Comparison of ENCODE assay signal across 20 cellular contexts in the genomic region with DNA sequence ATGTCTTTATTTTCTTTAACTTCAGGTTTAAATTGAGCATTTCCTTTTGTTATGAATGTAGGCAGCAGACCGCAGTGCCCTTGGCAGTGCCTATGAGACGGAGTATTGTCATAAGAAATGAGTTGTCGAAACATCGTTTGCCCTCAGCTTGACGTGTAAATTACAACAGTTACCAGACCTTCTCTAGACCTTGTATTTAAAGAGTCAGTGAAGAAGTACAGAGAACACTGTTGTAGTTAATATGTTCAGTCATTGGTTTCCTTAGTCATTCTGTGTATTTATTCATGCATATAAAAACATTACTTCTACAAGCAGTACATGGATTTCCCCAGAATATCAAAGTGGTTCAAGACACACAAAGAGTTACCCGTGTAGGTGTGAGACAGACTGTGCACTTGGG. TPM values are rescaled to one million over a fixed set of nuclear protein-coding genes. Genes with fewer than 3 reads are reported as not detected.
A peak's percentile ranks its signal among the peaks of the same experiment; 100 is the strongest.
DNase-seq lines count a peak whose midpoint lies in the region; ATAC-seq lines count a peak whose summit lies in the region.
"Had no signal": no experiment of that assay in that cellular context is flagged by ENCODE, and none has a peak within 500 bp of the region (broad histone marks: within the 10 kb centered on the region; RNA-seq: fewer than 3 reads in every experiment).

No MANE protein-coding gene starts in this region.

- no peak overlapping the region for H3K4me3 Mint-ChIP-seq in activated T-cell treated with anti-CD3 and anti-CD28 coated beads, Interleukin-2, amount 50 U/mL, for 72 hours
- H3K4me3 Mint-ChIP-seq in activated T-cell treated with anti-CD3 and anti-CD28 coated beads, Interleukin-2, amount 50 U/mL, for 4 hours, result no peak overlapping the region
- H3K4me3 Mint-ChIP-seq in activated T-helper 17 cell treated with anti-CD3 and anti-CD28 coated beads, Interleukin-2, amount 50 U/mL, for 72 hours, result no peak overlapping the region
- H3K4me3 Mint-ChIP-seq in stimulated activated naive CD8-positive, alpha-beta T cell treated with anti-CD3 and anti-CD28 coated beads, Interleukin-15, Interleukin-2, amounts not matched to agents 100 ng/mL and 50 ng/mL, for 24 hours, result no peak overlapping the region
- H3K4me3 Mint-ChIP-seq: CD4-positive, CD25-positive, alpha-beta regulatory T cell; nephron; T-cell had no signal

- H3K27me3 Mint-ChIP-seq in activated T-cell treated with anti-CD3 and anti-CD28 coated beads, Interleukin-2, amount 50 U/mL, for 72 hours (ENCODE audit: low read depth), result no peaks in the 10 kb centered on the region
- H3K27me3 Mint-ChIP-seq in activated T-cell treated with anti-CD3 and anti-CD28 coated beads, Interleukin-2, amount 50 U/mL, for 4 hours (ENCODE audit: low read depth), result no peaks in the 10 kb centered on the region
- no peaks in the 10 kb centered on the region for H3K27me3 Mint-ChIP-seq in activated T-helper 17 cell treated with anti-CD3 and anti-CD28 coated beads, Interleukin-2, amount 50 U/mL, for 72 hours
- no peaks in the 10 kb centered on the region for H3K27me3 Mint-ChIP-seq in stimulated activated naive CD8-positive, alpha-beta T cell treated with anti-CD3 and anti-CD28 coated beads, Interleukin-15, Interleukin-2, amounts not matched to agents 100 ng/mL and 50 ng/mL, for 24 hours
- H3K27me3 Mint-ChIP-seq: CD4-positive, CD25-positive, alpha-beta regulatory T cell; progenitor cell of endocrine pancreas; T-cell had no signal

- intact Hi-C loops in Right ventricle myocardium inferior (cut with DNase I), result no loop called here

- no peak for DNase-seq in activated T-cell treated with anti-CD3 and anti-CD28 coated beads, Interleukin-2, amount 50 U/mL, for 72 hours
- DNase-seq in activated T-cell treated with anti-CD3 and anti-CD28 coated beads, Interleukin-2, amount 50 U/mL, for 4 hours, result no peak
- DNase-seq in Right ventricle myocardium inferior (ENCODE audit: missing footprints) (no peak), NAMALWA (ENCODE audit: low spot score) (no peak)
- DNase-seq: amygdala; CD4-positive, CD25-positive, alpha-beta regulatory T cell; DMS79; glutamatergic neuron; NCI-H1694 treated with DMSO at 0.1 percent for 48 hours; Right ventricle myocardium superior; stimulated activated CD4-positive, alpha-beta T cell treated with anti-CD3 and anti-CD28 coated beads, Interleukin-4, amount 100 ng/mL, for 24 hours; T-cell; tibial artery had no signal

- ATAC-seq in activated T-cell treated with anti-CD3 and anti-CD28 coated beads, Interleukin-2, amount 50 U/mL, for 72 hours (replicated peaks in 1 of 2), result peak; percentile 43 to 69
- no peak for ATAC-seq in activated T-cell treated with anti-CD3 and anti-CD28 coated beads, Interleukin-2, amount 50 U/mL, for 4 hours
- ATAC-seq in HG02759 (IDR thresholded peaks at IDR 0.05; ENCODE audit: unreplicated experiment) (peak; percentile 59), HG02970 (IDR thresholded peaks at IDR 0.05; ENCODE audit: low FRiP score, unreplicated experiment) (no peak), Right ventricle myocardium inferior (no peak)
- peak; percentile 69 for ATAC-seq in activated T-helper 17 cell treated with anti-CD3 and anti-CD28 coated beads, Interleukin-2, amount 50 U/mL, for 72 hours (replicated peaks)
- ATAC-seq: T-cell had no signal

- peaks cover 16% of the 10 kb centered on the region for H3K4me1 Mint-ChIP-seq in activated T-cell treated with anti-CD3 and anti-CD28 coated beads, Interleukin-2, amount 50 U/mL, for 72 hours (ENCODE audit: low read depth)
- H3K4me1 Mint-ChIP-seq in activated T-cell treated with anti-CD3 and anti-CD28 coated beads, Interleukin-2, amount 50 U/mL, for 4 hours (ENCODE audit: low read depth), result peaks cover 15% of the 10 kb centered on the region
- H3K4me1 Mint-ChIP-seq in activated T-helper 17 cell treated with anti-CD3 and anti-CD28 coated beads, Interleukin-2, amount 50 U/mL, for 72 hours, result peaks cover 10% of the 10 kb centered on the region
- H3K4me1 Mint-ChIP-seq in stimulated activated naive CD8-positive, alpha-beta T cell treated with anti-CD3 and anti-CD28 coated beads, Interleukin-15, Interleukin-2, amounts not matched to agents 100 ng/mL and 50 ng/mL, for 24 hours (ENCODE audit: low read depth), result peaks cover 55% of the 10 kb centered on the region
- H3K4me1 Mint-ChIP-seq: CD4-positive, CD25-positive, alpha-beta regulatory T cell; nephron had no signal

- H3K9me3 Mint-ChIP-seq in activated T-cell treated with anti-CD3 and anti-CD28 coated beads, Interleukin-2, amount 50 U/mL, for 72 hours, result no peaks in the 10 kb centered on the region
- no peaks in the 10 kb centered on the region for H3K9me3 Mint-ChIP-seq in activated T-cell treated with anti-CD3 and anti-CD28 coated beads, Interleukin-2, amount 50 U/mL, for 4 hours
- no peaks in the 10 kb centered on the region for H3K9me3 Mint-ChIP-seq in activated T-helper 17 cell treated with anti-CD3 and anti-CD28 coated beads, Interleukin-2, amount 50 U/mL, for 72 hours
- no peaks in the 10 kb centered on the region for H3K9me3 Mint-ChIP-seq in stimulated activated naive CD8-positive, alpha-beta T cell treated with anti-CD3 and anti-CD28 coated beads, Interleukin-15, Interleukin-2, amounts not matched to agents 100 ng/mL and 50 ng/mL, for 24 hours
- H3K9me3 Mint-ChIP-seq: activated T-helper 2 cell treated with anti-CD3 and anti-CD28 coated beads, Interferon-gamma antibody, Interleukin-2, Interleukin-4, amounts not matched to agents 10 μg/mL and 5 μg/mL and 100 μg/mL, durations not matched to agents 14 hours and 24 hours and 36 hours; T-cell had no signal

- H3K36me3 Mint-ChIP-seq in activated T-cell treated with anti-CD3 and anti-CD28 coated beads, Interleukin-2, amount 50 U/mL, for 72 hours (ENCODE audit: insufficient read depth in 2 of 2), result peaks cover 10 to 19% of the 10 kb centered on the region in 2 donors
- H3K36me3 Mint-ChIP-seq in activated T-cell treated with anti-CD3 and anti-CD28 coated beads, Interleukin-2, amount 50 U/mL, for 4 hours (ENCODE audit: insufficient read depth), result peaks cover 40% of the 10 kb centered on the region
- peaks cover 42% of the 10 kb centered on the region for H3K36me3 Mint-ChIP-seq in activated T-helper 17 cell treated with anti-CD3 and anti-CD28 coated beads, Interleukin-2, amount 50 U/mL, for 72 hours (ENCODE audit: low read depth)
- H3K36me3 Mint-ChIP-seq in stimulated activated naive CD8-positive, alpha-beta T cell treated with anti-CD3 and anti-CD28 coated beads, Interleukin-15, Interleukin-2, amounts not matched to agents 100 ng/mL and 50 ng/mL, for 24 hours (ENCODE audit: low read depth), result peaks cover 86% of the 10 kb centered on the region

- H3K27ac Mint-ChIP-seq in activated T-cell treated with anti-CD3 and anti-CD28 coated beads, Interleukin-2, amount 50 U/mL, for 72 hours, result no peak overlapping the region
- no peak overlapping the region for H3K27ac Mint-ChIP-seq in activated T-helper 17 cell treated with anti-CD3 and anti-CD28 coated beads, Interleukin-2, amount 50 U/mL, for 72 hours
- H3K27ac Mint-ChIP-seq in stimulated activated naive CD8-positive, alpha-beta T cell treated with anti-CD3 and anti-CD28 coated beads, Interleukin-15, Interleukin-2, amounts not matched to agents 100 ng/mL and 50 ng/mL, for 24 hours, result peak overlapping the region; percentile 36
- H3K27ac Mint-ChIP-seq: activated T-helper 2 cell treated with anti-CD3 and anti-CD28 coated beads, Interferon-gamma antibody, Interleukin-2, Interleukin-4, amounts not matched to agents 10 μg/mL and 5 μg/mL and 100 μg/mL, durations not matched to agents 14 hours and 24 hours and 36 hours; CD4-positive, CD25-positive, alpha-beta regulatory T cell; progenitor cell of endocrine pancreas; T-cell had no signal

RNA-seq across cellular contexts. Expression of gene IRF8, which starts 19.0 kb away (rescaled TPM):
- 10 to 100 TPM; 46.8 to 52.4 TPM for total RNA-seq in activated T-cell treated with anti-CD3 and anti-CD28 coated beads, Interleukin-2, amount 50 U/mL, for 72 hours
- 100 to 1,000 TPM; 561 to 775 (median 745) TPM for total RNA-seq in activated T-cell treated with anti-CD3 and anti-CD28 coated beads, Interleukin-2, amount 50 U/mL, for 4 hours
- total RNA-seq in activated T-helper 17 cell treated with anti-CD3 and anti-CD28 coated beads, Interleukin-2, amount 50 U/mL, for 72 hours, result 10 to 100 TPM in 1 of 2 donors, 1 to 10 TPM in 1; 6.3 to 12.1 TPM
- 3.3 TPM for total RNA-seq in Right ventricle myocardium inferior

Comparison
In these comparisons a context has a peak if more than half of its experiments do, and no peak if none do; other contexts are left out.
1. ATAC-seq: peak in activated T-cell treated with anti-CD3 and anti-CD28 coated beads, Interleukin-2, amount 50 U/mL, for 72 hours (2 of 2), HG02759 (single experiment) and activated T-helper 17 cell treated with anti-CD3 and anti-CD28 coated beads, Interleukin-2, amount 50 U/mL, for 72 hours (single experiment); none in activated T-cell treated with anti-CD3 and anti-CD28 coated beads, Interleukin-2, amount 50 U/mL, for 4 hours (0 of 2), HG02970 (single experiment) and Right ventricle myocardium inferior (single experiment).
2. RNA of gene IRF8, which starts 19.0 kb away (total RNA-seq): 561 to 775 TPM in activated T-cell treated with anti-CD3 and anti-CD28 coated beads, Interleukin-2, amount 50 U/mL, for 4 hours; 46.8 to 52.4 TPM in activated T-cell treated with anti-CD3 and anti-CD28 coated beads, Interleukin-2, amount 50 U/mL, for 72 hours, 6.3 to 12.1 TPM in activated T-helper 17 cell treated with anti-CD3 and anti-CD28 coated beads, Interleukin-2, amount 50 U/mL, for 72 hours and 3.3 TPM in Right ventricle myocardium inferior (single experiment); every median in the first group is over 10 times any median in the second.